Comparison of ENCODE assay signal across 8 cellular contexts in genomic region chr22:39490135-39490798, GRCh38. TPM values are rescaled to one million over a fixed set of nuclear protein-coding genes. Genes with fewer than 3 reads are reported as not detected.
A peak's percentile ranks its signal among the peaks of the same experiment; 100 is the strongest.
DNase-seq lines count a peak whose midpoint lies in the region; ATAC-seq and TF ChIP-seq lines count a peak whose summit lies in the region.

No MANE protein-coding gene starts in this region.

- CTCF ChIA-PET in activated CD4-positive, alpha-beta memory T cell treated with anti-CD3 and anti-CD28 coated beads for 36 hours (lab: Charles Lee) = interaction anchor here (0.8 to 11.9 kb wide), 5 partner anchors 12 to 91 kb away, joined by 3 to 387 read pairs (median 5); partner anchors contain the start of genes ATF4, MIEF1, RPS19BP1 and TAB1

- H3K27ac ChIP-seq in dorsolateral prefrontal cortex = peak overlapping the region in 46 of 59 donors; percentile 1 to 84 (median 52)
- H3K27ac ChIP-seq in mesenchymal stem cell (ENCODE audit: low read length, poor library complexity, severe bottlenecking) = no peak overlapping the region

- H3K27me3 ChIP-seq in dorsolateral prefrontal cortex = no peaks in the 10 kb centered on the region
- H3K27me3 ChIP-seq in mesenchymal stem cell (ENCODE audit: control insufficient read depth in 1 of 2, insufficient read depth in 1 of 2, low read length in 2 of 2) = no peaks in the 10 kb centered on the region

- no peak overlapping the region for H3K18ac ChIP-seq in mesenchymal stem cell (ENCODE audit: low read depth in 1 of 2, low read length in 2 of 2)

- peak; percentile 70 for ATAC-seq in GM18511 (IDR thresholded peaks at IDR 0.05; ENCODE audit: unreplicated experiment)
- ATAC-seq in HG03354 (IDR thresholded peaks at IDR 0.05; ENCODE audit: poor library complexity, severe bottlenecking, unreplicated experiment) = peak; percentile 65
- no peak for ATAC-seq in HG02642 (IDR thresholded peaks at IDR 0.05; ENCODE audit: poor library complexity, unreplicated experiment)

- H3K4me3 Mint-ChIP-seq in activated CD4-positive, alpha-beta memory T cell treated with anti-CD3 and anti-CD28 coated beads for 36 hours = no peak overlapping the region

- no peaks in the 10 kb centered on the region for H3K9me3 Mint-ChIP-seq in activated CD4-positive, alpha-beta memory T cell treated with anti-CD3 and anti-CD28 coated beads for 36 hours

- H3K79me1 ChIP-seq in mesenchymal stem cell (replicated peaks; ENCODE audit: low read length, poor library complexity, severe bottlenecking) = no peaks in the 10 kb centered on the region

- H3K23ac ChIP-seq in mesenchymal stem cell (ENCODE audit: low read length in 2 of 2) = no peak overlapping the region

- 64% methylated on average over 13 of the region's 13 CpGs for WGBS in mesenchymal stem cell

- no peak overlapping the region for H4K91ac ChIP-seq in mesenchymal stem cell (ENCODE audit: low read length)

- no peak overlapping the region for H2BK120ac ChIP-seq in mesenchymal stem cell (ENCODE audit: low read depth, low read length)

- DNase-seq in NCI-H82 treated with DMSO at 0.1 percent for 48 hours (lab: John Stamatoyannopoulos, UW; ENCODE audit: unreplicated experiment) = peak; percentile 19
- DNase-seq in activated CD4-positive, alpha-beta memory T cell treated with anti-CD3 and anti-CD28 coated beads for 36 hours = peak; percentile 86
- peak; percentile 80 to 94 (median 88) for DNase-seq in dorsolateral prefrontal cortex
- DNase-seq in mesenchymal stem cell = peak; percentile 46
- DNase-seq in stimulated activated CD8-positive, alpha-beta memory T cell treated with anti-CD3 and anti-CD28 coated beads, Interleukin-4, amount 100 ng/mL, for 4 hours (ENCODE audit: low read depth in 2 of 2, low spot score in 1 of 2) = peak; percentile 48 to 53

- H2BK5ac ChIP-seq in mesenchymal stem cell (ENCODE audit: low read depth, low read length, poor library complexity, severe bottlenecking) = no peak overlapping the region

- no peaks in the 10 kb centered on the region for H3K4me1 ChIP-seq in mesenchymal stem cell (ENCODE audit: control insufficient read depth, insufficient read depth, low read depth, low read length)

- H3K4ac ChIP-seq in mesenchymal stem cell (ENCODE audit: low read depth in 1 of 2, low read length in 2 of 2) = no peak overlapping the region

- no peak overlapping the region for H2AFZ ChIP-seq in mesenchymal stem cell (ENCODE audit: low read depth, low read length)

- H2BK12ac ChIP-seq in mesenchymal stem cell (ENCODE audit: low read length in 2 of 2) = no peak overlapping the region

- H3K4me3 ChIP-seq in dorsolateral prefrontal cortex = peak overlapping the region in 14 of 59 donors; percentile 0 to 45 (median 10)
- H3K4me3 ChIP-seq in mesenchymal stem cell (ENCODE audit: insufficient read depth in 1 of 2, low read depth in 1 of 2, low read length in 2 of 2) = no peak overlapping the region

- no peaks in the 10 kb centered on the region for H3K36me3 Mint-ChIP-seq in activated CD4-positive, alpha-beta memory T cell treated with anti-CD3 and anti-CD28 coated beads for 36 hours

- no peak overlapping the region for H2BK15ac ChIP-seq in mesenchymal stem cell (ENCODE audit: low read depth, poor library complexity, severe bottlenecking)

- no peak overlapping the region for H2AK5ac ChIP-seq in mesenchymal stem cell (ENCODE audit: low read length, severe bottlenecking)

- H3K27ac Mint-ChIP-seq in activated CD4-positive, alpha-beta memory T cell treated with anti-CD3 and anti-CD28 coated beads for 36 hours = no peak overlapping the region

- TF ChIP-seq CTCF in dorsolateral prefrontal cortex (IDR thresholded peaks at IDR 0.05 in 54 of 56, conservative IDR thresholded peaks at IDR 0.05 in 2 of 56; ENCODE audit: low read depth in 1 of 56, partially characterized antibody in 56 of 56) = no peak

- H3K9ac ChIP-seq in mesenchymal stem cell (ENCODE audit: low read length) = no peak overlapping the region

- peaks cover 0 to 9% of the 10 kb centered on the region in 2 experiments for H3K36me3 ChIP-seq in mesenchymal stem cell (ENCODE audit: control insufficient read depth in 1 of 2, insufficient read depth in 2 of 2, low read depth in 1 of 2, low read length in 2 of 2)

- intact Hi-C loops in activated CD4-positive, alpha-beta memory T cell treated with anti-CD3 and anti-CD28 coated beads for 36 hours (cut with micrococcal nuclease) = no loop called here
- intact Hi-C loops in dorsolateral prefrontal cortex (cut with DNase I) = loop anchor here in 1 of 2 donors (5.0 kb wide), 1 partner anchor 37 kb away; no protein-coding TSS in a partner anchor

- no peaks in the 10 kb centered on the region for H3K27me3 Mint-ChIP-seq in activated CD4-positive, alpha-beta memory T cell treated with anti-CD3 and anti-CD28 coated beads for 36 hours

- H3K4me1 Mint-ChIP-seq in activated CD4-positive, alpha-beta memory T cell treated with anti-CD3 and anti-CD28 coated beads for 36 hours (ENCODE audit: low read depth) = peaks cover 8% of the 10 kb centered on the region

- POLR2A ChIA-PET in activated CD4-positive, alpha-beta memory T cell treated with anti-CD3 and anti-CD28 coated beads for 36 hours (lab: Charles Lee) = interaction anchor here (0.6 to 1.1 kb wide), 5 partner anchors 8 to 171 kb away, joined by 3 to 6 read pairs (median 3); partner anchors contain the start of genes ATF4, MIEF1 and RPL3

- H3K9me3 ChIP-seq in mesenchymal stem cell (ENCODE audit: control insufficient read depth, low read length) = no peaks in the 10 kb centered on the region

- peak overlapping the region; percentile 27 for H4K8ac ChIP-seq in mesenchymal stem cell (ENCODE audit: low read length)

- H3K14ac ChIP-seq in mesenchymal stem cell (ENCODE audit: low read length in 2 of 2) = no peak overlapping the region

- H3K4me2 ChIP-seq in mesenchymal stem cell (ENCODE audit: low read length, poor library complexity, severe bottlenecking) = no peak overlapping the region

RNA-seq across cellular contexts. Expression of gene MIEF1, which starts 11.8 kb away (rescaled TPM):
- 10 to 100 TPM; 40.3 to 43.1 TPM for total RNA-seq in activated CD4-positive, alpha-beta memory T cell treated with anti-CD3 and anti-CD28 coated beads for 36 hours
- 10 to 100 TPM; 21.3 to 40.7 (median 28.0) TPM for total RNA-seq in dorsolateral prefrontal cortex
- 19.0 TPM for polyA plus RNA-seq in mesenchymal stem cell (2013, experiment 1 of 2)
- polyA plus RNA-seq in mesenchymal stem cell (2013, experiment 2 of 2) = 19.9 TPM

RNA-seq across cellular contexts. Expression of gene ATF4, which starts 30.1 kb away (rescaled TPM):
- total RNA-seq in activated CD4-positive, alpha-beta memory T cell treated with anti-CD3 and anti-CD28 coated beads for 36 hours = 100 to 1,000 TPM; 437 to 455 TPM
- total RNA-seq in dorsolateral prefrontal cortex = 100 to 1,000 TPM; 110 to 287 (median 161) TPM
- polyA plus RNA-seq in mesenchymal stem cell (2013, experiment 1 of 2) = 513 TPM
- 503 TPM for polyA plus RNA-seq in mesenchymal stem cell (2013, experiment 2 of 2)

RNA-seq across cellular contexts. Expression of gene MGAT3, which starts 33.5 kb away (rescaled TPM):
- total RNA-seq in activated CD4-positive, alpha-beta memory T cell treated with anti-CD3 and anti-CD28 coated beads for 36 hours = under 1 TPM in 1 of 2 experiments, not detected in 1; 0.05 TPM
- total RNA-seq in dorsolateral prefrontal cortex = 100 to 1,000 TPM in 30 of 120 experiments, 10 to 100 TPM in 90; 57.7 to 147 (median 92.3) TPM
- 2.1 TPM for polyA plus RNA-seq in mesenchymal stem cell (2013, experiment 1 of 2)
- 2.0 TPM for polyA plus RNA-seq in mesenchymal stem cell (2013, experiment 2 of 2)

RNA-seq across cellular contexts. Expression of gene RPS19BP1, which starts 42.3 kb away (rescaled TPM):
- 10 to 100 TPM; 65.2 to 67.5 TPM for total RNA-seq in activated CD4-positive, alpha-beta memory T cell treated with anti-CD3 and anti-CD28 coated beads for 36 hours
- 100 to 1,000 TPM in 2 of 120 experiments, 10 to 100 TPM in 118; 44.3 to 109 (median 63.6) TPM for total RNA-seq in dorsolateral prefrontal cortex
- 59.9 TPM for polyA plus RNA-seq in mesenchymal stem cell (2013, experiment 1 of 2)
- 59.6 TPM for polyA plus RNA-seq in mesenchymal stem cell (2013, experiment 2 of 2)

Comparison
In these comparisons a context has a peak if more than half of its experiments do, and no peak if none do; other contexts are left out.
1. DNase-seq: peak in every context shown above with its lines; median percentile 88 in dorsolateral prefrontal cortex; 86 in activated CD4-positive, alpha-beta memory T cell treated with anti-CD3 and anti-CD28 coated beads for 36 hours; 50 in stimulated activated CD8-positive, alpha-beta memory T cell treated with anti-CD3 and anti-CD28 coated beads, Interleukin-4, amount 100 ng/mL, for 4 hours; 46 in mesenchymal stem cell; 19 in NCI-H82 treated with DMSO at 0.1 percent for 48 hours.
2. RNA of gene MGAT3, which starts 33.5 kb away (total RNA-seq): 57.7 to 147 TPM in dorsolateral prefrontal cortex; 0.05 TPM in activated CD4-positive, alpha-beta memory T cell treated with anti-CD3 and anti-CD28 coated beads for 36 hours; every median in the first group is over 10 times any median in the second.